Comparison of ENCODE assay signal across 28 cellular contexts in genomic region chr7:98066934-98067507, GRCh38.
"Had no signal": no experiment of that assay in that cellular context is flagged by ENCODE, and none has a peak within 500 bp of the region (broad histone marks: within the 10 kb centered on the region; RNA-seq: fewer than 3 reads in every experiment).

No MANE protein-coding gene starts in this region.

- H3K4me1 ChIP-seq: ascending aorta, body of pancreas, SJCRH30 had no signal

- H3K4me2 ChIP-seq: SK-N-SH had no signal

- H3K27ac Mint-ChIP-seq: activated CD8-positive, alpha-beta T cell treated with anti-CD3 and anti-CD28 coated beads, Interleukin-2, amount 10 ng/mL, durations not matched to agents 7 days and 5 days; activated naive CD4-positive, alpha-beta T cell treated with anti-CD3 and anti-CD28 coated beads, Interleukin-2, amount 50 U/mL, for 24 hours had no signal

- DNase-seq: activated CD4-positive, alpha-beta T cell treated with anti-CD3 and anti-CD28 coated beads for 48 hours; activated CD4-positive, alpha-beta T cell treated with anti-CD3 and anti-CD28 coated beads, Interleukin-2, amount 50 U/mL, for 4 hours; activated CD4-positive, CD25-positive, alpha-beta regulatory T cell treated with anti-CD3 and anti-CD28 coated beads, Interleukin-2, amount 50 U/mL, for 72 hours; activated CD8-positive, alpha-beta memory T cell treated with anti-CD3 and anti-CD28 coated beads, Interleukin-2, amount 50 U/mL, for 48 hours; activated CD8-positive, alpha-beta T cell treated with anti-CD3 and anti-CD28 coated beads, Interleukin-2, amount 10 ng/mL, durations not matched to agents 7 days and 5 days; activated effector memory CD4-positive, alpha-beta T cell treated with Interleukin-2 at 50 U/mL for 16 hours; activated naive CD4-positive, alpha-beta T cell; activated T-cell treated with anti-CD3 and anti-CD28 coated beads, Interleukin-2, amount 50 U/mL, for 1 hour; amniotic stem cell; body of pancreas; central memory CD4-positive, alpha-beta T cell; MG63; NCI-H146; NCI-H187 treated with DMSO at 0.1 percent for 48 hours; NCI-H2171; NCI-H345; NCI-H510A; NCI-H526 treated with DMSO at 0.1 percent for 48 hours; NCI-H82; Right ventricle myocardium superior; SJCRH30; SK-N-SH; T-helper 1 cell had no signal

- ATAC-seq: activated CD8-positive, alpha-beta T cell treated with anti-CD3 and anti-CD28 coated beads, Interleukin-2, amount 10 ng/mL, durations not matched to agents 7 days and 5 days; body of pancreas; Panc1 had no signal

- H3K4me1 Mint-ChIP-seq: activated naive CD4-positive, alpha-beta T cell treated with anti-CD3 and anti-CD28 coated beads, Interleukin-2, amount 50 U/mL, for 24 hours had no signal

- H3K4me3 Mint-ChIP-seq: activated CD8-positive, alpha-beta T cell treated with anti-CD3 and anti-CD28 coated beads, Interleukin-2, amount 10 ng/mL, durations not matched to agents 7 days and 5 days; activated naive CD4-positive, alpha-beta T cell treated with anti-CD3 and anti-CD28 coated beads, Interleukin-2, amount 50 U/mL, for 24 hours had no signal

- H3K27me3 ChIP-seq: ascending aorta, body of pancreas, MG63, SJCRH30 had no signal

- H3K9ac ChIP-seq: SK-N-SH had no signal

- H3K36me3 ChIP-seq: ascending aorta, MG63, SJCRH30 had no signal

- H3K4me3 ChIP-seq: ascending aorta, body of pancreas, MG63, SJCRH30 had no signal

- H3K27ac ChIP-seq: ascending aorta, body of pancreas, RWPE1, SJCRH30 had no signal

- H3K9me3 ChIP-seq: body of pancreas, MG63, SJCRH30, SK-N-SH had no signal

- H3K9me3 Mint-ChIP-seq: activated naive CD4-positive, alpha-beta T cell treated with anti-CD3 and anti-CD28 coated beads, Interleukin-2, amount 50 U/mL, for 24 hours had no signal

- H3K36me3 Mint-ChIP-seq: activated naive CD4-positive, alpha-beta T cell treated with anti-CD3 and anti-CD28 coated beads, Interleukin-2, amount 50 U/mL, for 24 hours had no signal

- FAIRE-seq: bronchial epithelial cell had no signal
